In genomic region chr4:48153791-48154550, GRCh38 we compare ENCODE assay signal across 19 cellular contexts. TPM values are rescaled to one million over a fixed set of nuclear protein-coding genes. Genes with fewer than 3 reads are reported as not detected.
DNase-seq lines count a peak whose midpoint lies in the region; ATAC-seq and TF ChIP-seq lines count a peak whose summit lies in the region.
"Had no signal": no experiment of that assay in that cellular context is flagged by ENCODE, and none has a peak within 500 bp of the region (broad histone marks: within the 10 kb centered on the region; RNA-seq: fewer than 3 reads in every experiment).

No MANE protein-coding gene starts in this region.

- in situ Hi-C loops in transverse colon (cut with MboI; ENCODE audit: low pct_ligation_motif_present in 1 of 4, low pct_unique_long_range_greater_than_20kb in 1 of 4, low sequenced_read_pairs in 3 of 4), result no loop called here

- TF ChIP-seq POLR2A in transverse colon (IDR thresholded peaks at IDR 0.05), result no peak

- peak; percentile 58 for DNase-seq in GM12865 (ENCODE audit: low read depth)
- no peak for DNase-seq in transverse colon
- DNase-seq: ACHN; activated gamma-delta T cell treated with Interleukin-2 at 50 U/mL for 16 hours; anterior cingulate cortex; DMS79; hippocampal formation; NCI-H1694 treated with DMSO at 0.1 percent for 48 hours; NCI-H510A; SIG-M5; stimulated activated CD4-positive, alpha-beta T cell treated with anti-CD3 and anti-CD28 coated beads, Interleukin-12 subunit alpha, Interleukin-12 subunit beta, amount 100 ng/mL, for 4 hours; stimulated activated naive CD4-positive, alpha-beta T cell treated with Interleukin-2 at 50 U/mL for 16 hours had no signal

- peaks cover 0 to 34% (median 12%) of the 10 kb centered on the region in 4 donors for H3K36me3 ChIP-seq in transverse colon

- TF ChIP-seq CTCF in GM12865 (IDR thresholded peaks at IDR 0.05; ENCODE audit: insufficient read depth, low read depth, low read length, missing control alignments), result no peak
- no peak for TF ChIP-seq CTCF in transverse colon (IDR thresholded peaks at IDR 0.05)

- no peak for TF ChIP-seq EP300 in transverse colon (IDR thresholded peaks at IDR 0.05; ENCODE audit: low read depth)

- H3K27ac ChIP-seq in transverse colon, result no peak overlapping the region

- WGBS in transverse colon (ENCODE audit: low coverage in 1 of 2), 2 donors, result 85% methylated on average over 1 of the region's 1 CpG; no CpG with 5 or more reads in 1 of the 2 donors

- ATAC-seq in GM18907 (IDR thresholded peaks at IDR 0.05; ENCODE audit: unreplicated experiment) (peak; percentile 71), HG02623 (IDR thresholded peaks at IDR 0.05; ENCODE audit: unreplicated experiment) (peak; percentile 82), HG03378 (IDR thresholded peaks at IDR 0.05; ENCODE audit: unreplicated experiment) (peak; percentile 72), GM21367 (IDR thresholded peaks at IDR 0.05; ENCODE audit: unreplicated experiment) (no peak), GM18873 (IDR thresholded peaks at IDR 0.05; ENCODE audit: low FRiP score, unreplicated experiment) (no peak), HG03571 (IDR thresholded peaks at IDR 0.05; ENCODE audit: unreplicated experiment) (no peak)

- no peak overlapping the region for H3K4me3 ChIP-seq in GM12865 (ENCODE audit: low read depth, low read length)
- no peak overlapping the region for H3K4me3 ChIP-seq in transverse colon

- peaks cover 12 to 23% of the 10 kb centered on the region in 2 donors for H3K9me3 ChIP-seq in transverse colon

- H3K27me3 ChIP-seq in transverse colon, result no peaks in the 10 kb centered on the region

- intact Hi-C loops in transverse colon (cut with DNase I; ENCODE audit: low total_unique reads), result no loop called here

- no peaks in the 10 kb centered on the region for H3K4me1 ChIP-seq in transverse colon

RNA-seq across cellular contexts. Expression of gene TXK, which starts 19.9 kb away (rescaled TPM):
- total RNA-seq in transverse colon, result 1 to 10 TPM; 2.6 to 10.0 (median 6.8) TPM
- total RNA-seq: neural crest cell had no signal

Comparison
In these comparisons a context has a peak if more than half of its experiments do, and no peak if none do; other contexts are left out.
1. ATAC-seq: peak in GM18907 (single experiment), HG02623 (single experiment) and HG03378 (single experiment); none in GM21367 (single experiment), GM18873 (single experiment) and HG03571 (single experiment).